ENCODE assay signal across 16 cellular contexts in genomic region chr14:101467181-101467926, GRCh38.
A peak's percentile ranks its signal among the peaks of the same experiment; 100 is the strongest.
DNase-seq lines count a peak whose midpoint lies in the region; ATAC-seq and TF ChIP-seq lines count a peak whose summit lies in the region.
"Had no signal": no experiment of that assay in that cellular context is flagged by ENCODE, and none has a peak within 500 bp of the region (broad histone marks: within the 10 kb centered on the region; RNA-seq: fewer than 3 reads in every experiment).

No MANE protein-coding gene starts in this region.

- H3K4me3 ChIP-seq in coronary artery: no peak overlapping the region

- ATAC-seq in left lobe of liver: no peak

- H3K27ac ChIP-seq in coronary artery: no peak overlapping the region
- H3K27ac ChIP-seq: C4-2B had no signal

- peak; percentile 1 for DNase-seq in activated naive CD4-positive, alpha-beta T cell treated with anti-CD3 and anti-CD28 coated beads, Interleukin-2, amount 50 U/mL, for 16 hours
- DNase-seq in activated naive CD4-positive, alpha-beta T cell treated with Interleukin-2 at 50 U/mL for 16 hours: no peak
- DNase-seq in coronary artery (ENCODE audit: low spot score) (peak; percentile 69), left lobe of liver (ENCODE audit: low spot score) (peak; percentile 24), ureter (ENCODE audit: low spot score) (peak; percentile 29), middle frontal gyrus (ENCODE audit: extremely low spot score, low spot score) (no peak), NAMALWA (ENCODE audit: low spot score) (no peak)
- DNase-seq: BE2C; CD4-positive, alpha-beta memory T cell; COR-L47; DMS153; DMS79 treated with DMSO at 0.1 percent for 48 hours; EL; HCEC 1CT; HFFc6 had no signal

- no peak for TF ChIP-seq CTCF in coronary artery (IDR thresholded peaks at IDR 0.05)

Comparison
In these comparisons a context has a peak if more than half of its experiments do, and no peak if none do; other contexts are left out.
1. DNase-seq: peak in activated naive CD4-positive, alpha-beta T cell treated with anti-CD3 and anti-CD28 coated beads, Interleukin-2, amount 50 U/mL, for 16 hours (single experiment), coronary artery (single experiment), left lobe of liver (single experiment) and ureter (single experiment); none in activated naive CD4-positive, alpha-beta T cell treated with Interleukin-2 at 50 U/mL for 16 hours (single experiment), middle frontal gyrus (single experiment) and NAMALWA (single experiment).